In genomic region chr4:69104719-69105275, GRCh38 we compare ENCODE assay signal across 32 cellular contexts. TPM values are rescaled to one million over a fixed set of nuclear protein-coding genes. Genes with fewer than 3 reads are reported as not detected.
"Had no signal": no experiment of that assay in that cellular context is flagged by ENCODE, and none has a peak within 500 bp of the region (broad histone marks: within the 10 kb centered on the region; RNA-seq: fewer than 3 reads in every experiment).

No MANE protein-coding gene starts in this region.

- DNase-seq: activated CD4-positive, alpha-beta T cell treated with anti-CD3 and anti-CD28 coated beads for 48 hours; activated CD4-positive, alpha-beta T cell treated with anti-CD3 and anti-CD28 coated beads, Interleukin-2, amount 50 U/mL, for 4 hours; activated CD4-positive, CD25-positive, alpha-beta regulatory T cell treated with anti-CD3 and anti-CD28 coated beads, Interleukin-2, amount 50 U/mL, for 72 hours; activated CD8-positive, alpha-beta memory T cell treated with anti-CD3 and anti-CD28 coated beads, Interleukin-2, amount 10 ng/mL, durations not matched to agents 7 days and 5 days; activated effector memory CD4-positive, alpha-beta T cell treated with anti-CD3 and anti-CD28 coated beads, Interleukin-2, amount 50 U/mL, for 16 hours; activated naive CD4-positive, alpha-beta T cell treated with Interleukin-2 at 50 U/mL for 16 hours; activated naive CD8-positive, alpha-beta T cell treated with anti-CD3 and anti-CD28 coated beads, Interleukin-2, amount 50 U/mL, for 24 hours; activated T-cell treated with anti-CD3 and anti-CD28 coated beads, Interleukin-2, amount 50 U/mL, for 24 hours; amniotic stem cell; NCI-H1092; NCI-H1417; NCI-H1694; NCI-H2029; NCI-H2107; NCI-H2171 treated with DMSO at 0.1 percent for 48 hours; NCI-H345; NCI-H510A; NCI-H526 treated with DMSO at 0.1 percent for 48 hours; NCI-H82; RPMI8226; SHP77; T-helper 17 cell; T-helper 9 cell had no signal

- ATAC-seq: activated CD8-positive, alpha-beta memory T cell treated with anti-CD3 and anti-CD28 coated beads, Interleukin-2, amount 10 ng/mL, durations not matched to agents 7 days and 5 days; activated naive CD4-positive, alpha-beta T cell treated with anti-CD3 and anti-CD28 coated beads, Interleukin-2, amount 50 U/mL, for 72 hours; activated naive CD8-positive, alpha-beta T cell treated with anti-CD3 and anti-CD28 coated beads, Interleukin-2, amount 50 U/mL, for 24 hours; T-helper 17 cell; WTC11 had no signal

- H3K36me3 ChIP-seq: cardiac muscle cell had no signal

- H3K4me3 ChIP-seq: cardiac muscle cell had no signal

- H3K27ac ChIP-seq: cardiac muscle cell, KMS-11 had no signal

- H3K27me3 ChIP-seq: cardiac muscle cell had no signal

- FAIRE-seq: astrocyte had no signal

RNA-seq across cellular contexts. Expression of gene UGT2B7, which starts 8.5 kb away (rescaled TPM):
- total RNA-seq: activated CD8-positive, alpha-beta memory T cell treated with anti-CD3 and anti-CD28 coated beads, Interleukin-2, amount 10 ng/mL, durations not matched to agents 7 days and 5 days; activated naive CD4-positive, alpha-beta T cell treated with anti-CD3 and anti-CD28 coated beads, Interleukin-2, amount 50 U/mL, for 72 hours; activated T-helper 1 cell treated with anti-CD3 and anti-CD28 coated beads, Interleukin-12 subunit alpha, Interleukin-12 subunit beta, Interleukin-2, Interleukin-4 antibody, amounts not matched to agents 30 ng/mL and 10 ng/mL and 1 ng/mL, durations not matched to agents 14 hours and 24 hours and 36 hours; cardiac muscle cell; MCF 10A; OCI-LY7; T-helper 17 cell; WTC11 had no signal
- polyA plus RNA-seq: cardiac muscle cell, IgD-negative memory B cell had no signal
